8 cellular contexts compared by ENCODE assay signal in the genomic region with DNA sequence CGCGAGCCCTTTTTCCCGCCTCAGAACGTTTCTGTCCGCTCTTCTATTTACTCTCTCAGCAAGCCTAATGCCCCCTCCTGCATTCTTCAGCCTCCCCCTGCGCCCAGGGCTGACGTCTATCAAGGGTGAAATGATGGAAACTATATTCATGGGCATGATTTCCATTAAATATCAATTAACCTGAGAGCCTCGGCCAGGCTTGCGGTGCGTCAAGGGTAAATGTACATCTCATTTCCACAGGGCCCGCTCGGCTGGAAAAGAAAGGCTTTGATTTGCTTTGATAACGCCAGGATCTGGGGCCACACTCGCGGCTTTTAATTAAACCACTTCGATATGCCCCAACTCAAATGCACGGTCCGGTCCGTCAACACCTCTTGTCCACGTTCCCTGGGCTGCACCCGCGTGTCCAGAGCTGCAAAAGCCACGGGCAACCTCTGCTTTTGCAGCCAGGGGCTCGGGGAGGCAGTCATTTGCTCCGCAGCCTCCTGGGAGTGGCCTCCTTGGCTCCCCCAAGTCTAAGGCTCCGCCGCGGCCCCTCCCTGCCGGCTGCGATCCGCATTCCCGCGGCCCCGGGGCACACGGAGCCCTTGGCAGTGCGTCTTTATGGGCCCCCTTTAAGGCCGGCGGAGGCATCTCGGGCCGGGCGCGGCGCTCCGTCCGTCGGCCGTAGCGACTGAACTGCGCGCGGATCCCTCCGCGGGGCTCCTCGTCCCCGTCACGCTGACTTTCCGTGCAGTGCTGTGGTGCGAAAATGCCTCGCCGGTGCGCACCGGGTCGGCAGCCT. TPM values are rescaled to one million over a fixed set of nuclear protein-coding genes. Genes with fewer than 3 reads are reported as not detected.
DNase-seq lines count a peak whose midpoint lies in the region; ATAC-seq and TF ChIP-seq lines count a peak whose summit lies in the region.

A gene (plus strand): TSS at position 693 of the 784 bp plus-strand sequence. CDS start 662 bp downstream, outside the sequence.

- H4K12ac ChIP-seq in trophoblast cell (ENCODE audit: low read depth, low read length), result no peak within 1 kb of the TSS

- CTCF ChIA-PET in AG04449 (lab: Yijun Ruan, JAX), result interaction anchor here (3.0 to 30.2 kb wide), 8 partner anchors 10 to 1019 kb away, joined by 14 to 1421 read pairs (median 100); a partner anchor contains a TSS

- no peaks in the 10 kb centered on the region for H3K79me1 ChIP-seq in trophoblast cell (ENCODE audit: low read length)

- no peak within 1 kb of the TSS for H3K14ac ChIP-seq in trophoblast cell (ENCODE audit: low read length)

- peaks cover 76% of the 10 kb centered on the region for H3K27me3 ChIP-seq in trophoblast cell (ENCODE audit: insufficient read depth, low read length)

- TF ChIP-seq CTCF in AG04449 (IDR thresholded peaks at IDR 0.05; ENCODE audit: insufficient read depth, low read length, missing control alignments) (no peak), HFF-Myc (IDR thresholded peaks at IDR 0.05; ENCODE audit: low read depth, low read length, missing control alignments) (no peak), fibroblast of villous mesenchyme (IDR thresholded peaks at IDR 0.05; ENCODE audit: insufficient read depth, low read depth, low read length) (no peak)

- H2BK120ac ChIP-seq in trophoblast cell (ENCODE audit: insufficient read depth, low read length, poor library complexity), result no peak within 1 kb of the TSS

- H3K18ac ChIP-seq in trophoblast cell (ENCODE audit: low read length), result no peak within 1 kb of the TSS

- no peak within 1 kb of the TSS for H3K23ac ChIP-seq in trophoblast cell (ENCODE audit: low read length)

- no CpG with 5 or more reads among the region's 63 CpGs for WGBS in trophoblast cell (ENCODE audit: extremely low coverage, insufficient coverage, insufficient read length)

- H3K4me1 ChIP-seq in trophoblast cell (ENCODE audit: control insufficient read depth in 1 of 2, insufficient read depth in 2 of 2, low read length in 2 of 2), result peaks cover 9 to 17% of the 10 kb centered on the region in 2 experiments

- H3K27ac ChIP-seq in trophoblast cell (ENCODE audit: low read depth, low read length), result no peak within 1 kb of the TSS

- H3K36me3 ChIP-seq in trophoblast cell (ENCODE audit: control insufficient read depth in 1 of 2, insufficient read depth in 2 of 2, low read length in 2 of 2), result no peaks in the 10 kb centered on the region

- DNase-seq in AG04449 (ENCODE audit: low read depth, low spot score), result peak; percentile 49
- DNase-seq in HFF-Myc (ENCODE audit: extremely low read depth, low read depth), result no peak
- DNase-seq in T1000 (lab: John Stamatoyannopoulos, UW), result peak; percentile 45
- peak; percentile 79 for DNase-seq in fibroblast of villous mesenchyme (ENCODE audit: low read depth)
- DNase-seq in trophoblast cell, result peak in 1 of 2 donors; percentile 24
- DNase-seq in NK-92 (lab: John Stamatoyannopoulos, UW; ENCODE audit: unreplicated experiment), result no peak

- no peak within 1 kb of the TSS for H2AK5ac ChIP-seq in trophoblast cell (ENCODE audit: low read length)

- H4K91ac ChIP-seq in trophoblast cell (ENCODE audit: low read depth, low read length), result no peak within 1 kb of the TSS

- no peak within 1 kb of the TSS for H4K8ac ChIP-seq in trophoblast cell (ENCODE audit: low read depth, low read length)

- peak within 1 kb of the TSS; percentile 62 for H3K4me3 ChIP-seq in AG04449 (ENCODE audit: low read depth, low read length)
- 0 out of 2 replicates have a peak within 1 kb of the TSS, but pooled peaks have one; percentile 11 for H3K4me3 ChIP-seq in HFF-Myc (replicated peaks; ENCODE audit: low read depth, low read length)
- peak within 1 kb of the TSS; percentile 48 for H3K4me3 ChIP-seq in fibroblast of villous mesenchyme (ENCODE audit: low read depth, low read length)
- peak within 1 kb of the TSS; percentile 46 for H3K4me3 ChIP-seq in trophoblast cell (ENCODE audit: low read depth, low read length)

- no peak within 1 kb of the TSS for H3K4ac ChIP-seq in trophoblast cell (ENCODE audit: low read depth, low read length)

- H2BK12ac ChIP-seq in trophoblast cell (ENCODE audit: low read length), result no peak within 1 kb of the TSS

- POLR2A ChIA-PET in AG04449 (lab: Yijun Ruan, JAX), result interaction anchor here (0.5 to 1.0 kb wide), 2 partner anchors 505 to 553 kb away, joined by 3 to 5 read pairs; no protein-coding TSS in a partner anchor

- H3K79me2 ChIP-seq in trophoblast cell (ENCODE audit: control insufficient read depth, insufficient read depth, low read length, poor library complexity), result no peaks in the 10 kb centered on the region

- ATAC-seq in GM18511 (IDR thresholded peaks at IDR 0.05; ENCODE audit: unreplicated experiment) (no peak), HG03159 (IDR thresholded peaks at IDR 0.05; ENCODE audit: unreplicated experiment) (no peak)

- H2AFZ ChIP-seq in trophoblast cell (ENCODE audit: insufficient read depth, low read length, poor library complexity), result peak within 1 kb of the TSS; percentile 49

- no peak within 1 kb of the TSS for H3K9ac ChIP-seq in trophoblast cell (ENCODE audit: low read length)

- peaks cover 4% of the 10 kb centered on the region for H3K9me3 ChIP-seq in trophoblast cell (ENCODE audit: insufficient read depth, low read depth, low read length)

- peak within 1 kb of the TSS; percentile 84 for H3K4me2 ChIP-seq in trophoblast cell (ENCODE audit: low read length)

- H2BK5ac ChIP-seq in trophoblast cell (ENCODE audit: low read depth, low read length, poor library complexity), result no peak within 1 kb of the TSS

RNA-seq across cellular contexts. Expression of the gene that starts here (rescaled TPM):
- 11.9 and 15.5 TPM in 2 replicates for total RNA-seq in fibroblast of villous mesenchyme
- 0.06 and 0.08 TPM in 2 replicates for polyA plus RNA-seq in trophoblast cell (2013)

Comparison
In these comparisons a context has a peak if more than half of its experiments do, and no peak if none do; other contexts are left out.
1. DNase-seq: peak in AG04449 (single experiment), T1000 (single experiment) and fibroblast of villous mesenchyme (single experiment); none in HFF-Myc (single experiment) and NK-92 (single experiment).
2. H3K4me3 ChIP-seq: peak in every context shown above with its lines; median percentile 62 in AG04449; 48 in fibroblast of villous mesenchyme; 46 in trophoblast cell; 11 in HFF-Myc.